In genomic region chr3:34323517-34323916, GRCh38 we compare ENCODE assay signal across 17 cellular contexts.
DNase-seq lines count a peak whose midpoint lies in the region; ATAC-seq and TF ChIP-seq lines count a peak whose summit lies in the region.
"Had no signal": no experiment of that assay in that cellular context is flagged by ENCODE, and none has a peak within 500 bp of the region (broad histone marks: within the 10 kb centered on the region; RNA-seq: fewer than 3 reads in every experiment).

No MANE protein-coding gene starts in this region.

- peak overlapping the region; percentile 52 for H3K27ac ChIP-seq in SU-DHL-6 (ENCODE audit: low read depth, low read length)

- H3K4me3 Mint-ChIP-seq in activated CD4-positive, alpha-beta T cell treated with anti-CD3 and anti-CD28 coated beads, Interleukin-2, amount 10 ng/mL, durations not matched to agents 24 days and 14 days: no peak overlapping the region
- H3K4me3 Mint-ChIP-seq in osteocyte (ENCODE audit: unreplicated experiment): no peak overlapping the region
- H3K4me3 Mint-ChIP-seq: CD4-positive, alpha-beta memory T cell; naive thymus-derived CD4-positive, alpha-beta T cell had no signal

- ATAC-seq in GM18873 (IDR thresholded peaks at IDR 0.05; ENCODE audit: low FRiP score, unreplicated experiment) (peak; percentile 92), GM21529 (IDR thresholded peaks at IDR 0.05; ENCODE audit: unreplicated experiment) (peak; percentile 79), HG03064 (IDR thresholded peaks at IDR 0.05; ENCODE audit: low read depth, unreplicated experiment) (peak; percentile 72)
- ATAC-seq: left colon; naive thymus-derived CD4-positive, alpha-beta T cell; sciatic nerve had no signal

- no peak overlapping the region for H3K27ac Mint-ChIP-seq in activated CD4-positive, alpha-beta T cell treated with anti-CD3 and anti-CD28 coated beads, Interleukin-2, amount 10 ng/mL, durations not matched to agents 24 days and 14 days
- no peak overlapping the region for H3K27ac Mint-ChIP-seq in osteocyte (ENCODE audit: unreplicated experiment)
- H3K27ac Mint-ChIP-seq: CD4-positive, alpha-beta memory T cell; naive thymus-derived CD4-positive, alpha-beta T cell had no signal

- no peaks in the 10 kb centered on the region for H3K79me2 ChIP-seq in SU-DHL-6 (ENCODE audit: insufficient read depth, low read length)

- no peaks in the 10 kb centered on the region for H3K4me1 Mint-ChIP-seq in activated CD4-positive, alpha-beta T cell treated with anti-CD3 and anti-CD28 coated beads, Interleukin-2, amount 10 ng/mL, durations not matched to agents 24 days and 14 days
- H3K4me1 Mint-ChIP-seq in osteocyte (ENCODE audit: unreplicated experiment): peaks cover 11% of the 10 kb centered on the region
- H3K4me1 Mint-ChIP-seq: CD4-positive, alpha-beta memory T cell; naive thymus-derived CD4-positive, alpha-beta T cell had no signal

- H2AFZ ChIP-seq in SU-DHL-6 (ENCODE audit: low read depth, low read length, severe bottlenecking): no peak overlapping the region

- peak overlapping the region; percentile 29 for H3K4me2 ChIP-seq in SU-DHL-6 (ENCODE audit: low read depth, low read length, poor library complexity, severe bottlenecking)

- no peaks in the 10 kb centered on the region for H3K36me3 ChIP-seq in SU-DHL-6 (ENCODE audit: low read length)

- no peaks in the 10 kb centered on the region for H3K9me3 Mint-ChIP-seq in activated CD4-positive, alpha-beta T cell treated with anti-CD3 and anti-CD28 coated beads, Interleukin-2, amount 10 ng/mL, durations not matched to agents 24 days and 14 days
- peaks cover 5% of the 10 kb centered on the region for H3K9me3 Mint-ChIP-seq in osteocyte (ENCODE audit: unreplicated experiment)

- no peak overlapping the region for H3K4me3 ChIP-seq in SU-DHL-6 (ENCODE audit: insufficient read depth, low read length, poor library complexity, severe bottlenecking)

- no peaks in the 10 kb centered on the region for H3K9me3 ChIP-seq in SU-DHL-6 (ENCODE audit: insufficient read depth, low read length)

- DNase-seq in activated CD4-positive, alpha-beta T cell treated with anti-CD3 and anti-CD28 coated beads, Interleukin-2, amount 10 ng/mL, durations not matched to agents 24 days and 14 days: no peak
- DNase-seq in NCI-H2107 (lab: John Stamatoyannopoulos, UW) (no peak), osteocyte (ENCODE audit: extremely low spot score, unreplicated experiment) (no peak), amygdala (lab: John Stamatoyannopoulos, UW) (no peak)
- DNase-seq: activated CD4-positive, alpha-beta T cell treated with anti-CD3 and anti-CD28 coated beads, Interleukin-2, amount 50 U/mL, for 48 hours; activated effector memory CD4-positive, alpha-beta T cell treated with anti-CD3 and anti-CD28 coated beads, Interleukin-2, amount 50 U/mL, for 16 hours; CD4-positive, alpha-beta memory T cell; HCEC 1CT; left colon; naive thymus-derived CD4-positive, alpha-beta T cell; NCI-H1694 treated with DMSO at 0.1 percent for 48 hours; substantia nigra had no signal

- TF ChIP-seq CTCF in SU-DHL-6 (IDR thresholded peaks at IDR 0.05; ENCODE audit: insufficient read depth, low read length, poor library complexity, severe bottlenecking) (no peak), osteocyte (IDR thresholded peaks at IDR 0.05) (no peak)

- H4K20me1 ChIP-seq in SU-DHL-6 (ENCODE audit: low read depth, low read length): no peaks in the 10 kb centered on the region

- H3F3A ChIP-seq in SU-DHL-6 (ENCODE audit: insufficient read depth): no peaks in the 10 kb centered on the region

- H3K9ac ChIP-seq in SU-DHL-6 (ENCODE audit: low read length): no peak overlapping the region

- H3K9me2 ChIP-seq in SU-DHL-6 (replicated peaks; ENCODE audit: insufficient read depth, low read length): no peaks in the 10 kb centered on the region

- intact Hi-C loops in activated CD4-positive, alpha-beta T cell treated with anti-CD3 and anti-CD28 coated beads, Interleukin-2, amount 10 ng/mL, durations not matched to agents 24 days and 14 days (cut with micrococcal nuclease): no loop called here

- H3K27me3 ChIP-seq in SU-DHL-6 (ENCODE audit: low read length): no peaks in the 10 kb centered on the region

- no peaks in the 10 kb centered on the region for H3K27me3 Mint-ChIP-seq in activated CD4-positive, alpha-beta T cell treated with anti-CD3 and anti-CD28 coated beads, Interleukin-2, amount 10 ng/mL, durations not matched to agents 24 days and 14 days
- no peaks in the 10 kb centered on the region for H3K27me3 Mint-ChIP-seq in osteocyte (ENCODE audit: unreplicated experiment)

- no peaks in the 10 kb centered on the region for H3K36me3 Mint-ChIP-seq in activated CD4-positive, alpha-beta T cell treated with anti-CD3 and anti-CD28 coated beads, Interleukin-2, amount 10 ng/mL, durations not matched to agents 24 days and 14 days (ENCODE audit: low read depth)
- H3K36me3 Mint-ChIP-seq in osteocyte (ENCODE audit: unreplicated experiment): peaks cover 31% of the 10 kb centered on the region
- H3K36me3 Mint-ChIP-seq: CD4-positive, alpha-beta memory T cell had no signal
